In the genomic region with DNA sequence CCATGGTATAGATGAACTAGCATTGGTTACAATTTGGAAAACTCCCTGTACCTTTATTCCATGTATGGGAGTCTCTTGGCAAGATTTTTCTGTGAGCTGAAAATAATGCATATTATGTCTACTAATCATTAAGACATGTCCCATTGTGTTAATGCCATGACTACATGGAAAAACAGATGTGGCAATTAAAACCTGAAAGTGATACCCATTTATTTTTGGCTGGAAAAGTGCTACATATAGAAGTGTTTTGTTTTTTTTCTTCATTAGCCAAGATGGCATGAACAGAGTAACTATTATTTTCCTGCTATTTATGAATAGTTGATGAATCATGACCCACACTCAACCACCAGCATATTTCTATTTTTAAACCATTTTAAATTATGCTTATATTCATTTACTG, we compare ENCODE assay signal across 26 cellular contexts.
"Had no signal": no experiment of that assay in that cellular context is flagged by ENCODE, and none has a peak within 500 bp of the region (broad histone marks: within the 10 kb centered on the region; RNA-seq: fewer than 3 reads in every experiment).

No MANE protein-coding gene starts in this region.

- H3K27ac Mint-ChIP-seq: naive thymus-derived CD4-positive, alpha-beta T cell; nephron; stimulated activated effector memory CD8-positive, alpha-beta T cell treated with anti-CD3 and anti-CD28 coated beads, Interleukin-12 subunit alpha, Interleukin-12 subunit beta, amount 100 ng/mL, for 72 hours had no signal

- H3K4me3 Mint-ChIP-seq: naive thymus-derived CD4-positive, alpha-beta T cell; nephron; stimulated activated effector memory CD8-positive, alpha-beta T cell treated with anti-CD3 and anti-CD28 coated beads, Interleukin-12 subunit alpha, Interleukin-12 subunit beta, amount 100 ng/mL, for 72 hours had no signal

- H3K27ac ChIP-seq: dorsolateral prefrontal cortex, epithelial cell of prostate, esophagus muscularis mucosa, foreskin keratinocyte, heart right ventricle, left lung, prostate gland, sigmoid colon, stomach, thyroid gland, vagina had no signal

- H3K4me1 ChIP-seq: esophagus muscularis mucosa, foreskin keratinocyte, heart right ventricle, left lung, prostate gland, sigmoid colon, stomach, thyroid gland, vagina had no signal

- H3K4me1 Mint-ChIP-seq: naive thymus-derived CD4-positive, alpha-beta T cell; nephron; stimulated activated effector memory CD8-positive, alpha-beta T cell treated with anti-CD3 and anti-CD28 coated beads, Interleukin-12 subunit alpha, Interleukin-12 subunit beta, amount 100 ng/mL, for 72 hours had no signal

- H3K36me3 Mint-ChIP-seq: naive thymus-derived CD4-positive, alpha-beta T cell; stimulated activated effector memory CD8-positive, alpha-beta T cell treated with anti-CD3 and anti-CD28 coated beads, Interleukin-12 subunit alpha, Interleukin-12 subunit beta, amount 100 ng/mL, for 72 hours had no signal

- H3K36me3 ChIP-seq: esophagus muscularis mucosa, heart right ventricle, left lung, prostate gland, sigmoid colon, stomach, thyroid gland, vagina had no signal

- H3K27me3 ChIP-seq: dorsolateral prefrontal cortex, esophagus muscularis mucosa, foreskin keratinocyte, heart right ventricle, left lung, sigmoid colon, stomach, thyroid gland, vagina had no signal

- H3K9me3 ChIP-seq: esophagus muscularis mucosa, prostate gland, sigmoid colon, thyroid gland, vagina had no signal

- DNase-seq: dorsolateral prefrontal cortex; effector CD4-positive, alpha-beta T cell; foreskin keratinocyte; glutamatergic neuron; heart right ventricle; hippocampal formation; left cardiac atrium; left lung; mesendoderm; midbrain; naive thymus-derived CD4-positive, alpha-beta T cell; nucleus accumbens; right cardiac atrium; sigmoid colon; stimulated activated CD4-positive, alpha-beta T cell treated with anti-CD3 and anti-CD28 coated beads, Interleukin-2, amount 100 ng/mL, for 24 hours; stimulated activated CD4-positive, alpha-beta T cell treated with anti-CD3 and anti-CD28 coated beads, Interleukin-4, amount 100 ng/mL, for 24 hours; stimulated activated naive CD4-positive, alpha-beta T cell treated with Interleukin-2 at 50 U/mL for 16 hours; stomach; thyroid gland; trophoblast cell had no signal

- H3K27me3 Mint-ChIP-seq: naive thymus-derived CD4-positive, alpha-beta T cell had no signal

- H3K4me3 ChIP-seq: dorsolateral prefrontal cortex, esophagus muscularis mucosa, heart right ventricle, left lung, prostate gland, sigmoid colon, stomach, thyroid gland, vagina had no signal
